Comparison of ENCODE assay signal across 9 cellular contexts in the genomic region with DNA sequence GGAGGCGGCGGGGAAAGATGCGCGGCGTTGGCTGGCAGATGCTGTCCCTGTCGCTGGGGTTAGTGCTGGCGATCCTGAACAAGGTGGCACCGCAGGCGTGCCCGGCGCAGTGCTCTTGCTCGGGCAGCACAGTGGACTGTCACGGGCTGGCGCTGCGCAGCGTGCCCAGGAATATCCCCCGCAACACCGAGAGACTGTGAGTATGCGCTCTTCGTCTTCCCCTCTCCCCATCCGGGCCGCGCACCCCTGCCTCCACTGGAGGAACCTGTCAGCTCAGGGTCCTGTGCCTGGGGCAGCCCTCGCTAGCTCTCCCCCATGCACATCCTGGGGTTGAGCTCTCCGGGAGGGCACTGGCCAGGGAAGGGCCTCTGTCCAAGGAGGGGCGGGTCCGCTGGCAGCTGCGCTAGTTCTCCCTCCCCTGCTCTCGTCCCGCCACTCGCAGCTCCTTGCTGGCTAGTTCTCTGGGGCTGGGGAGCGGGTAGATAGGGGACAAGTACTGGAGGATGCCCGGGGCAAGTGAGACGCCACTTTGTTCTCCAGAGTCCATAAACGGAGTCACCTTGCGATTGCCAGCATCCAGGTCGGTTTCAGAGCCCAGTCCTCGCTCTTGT. TPM values are rescaled to one million over a fixed set of nuclear protein-coding genes. Genes with fewer than 3 reads are reported as not detected.
DNase-seq lines count a peak whose midpoint lies in the region; ATAC-seq and TF ChIP-seq lines count a peak whose summit lies in the region.
"Had no signal": no experiment of that assay in that cellular context is flagged by ENCODE, and none has a peak within 500 bp of the region (broad histone marks: within the 10 kb centered on the region; RNA-seq: fewer than 3 reads in every experiment).

No MANE protein-coding gene starts in this region.

- DNase-seq in activated CD8-positive, alpha-beta memory T cell treated with anti-CD3 and anti-CD28 coated beads, Interleukin-2, amount 50 U/mL, for 4 hours: peak; percentile 9
- DNase-seq in activated CD8-positive, alpha-beta memory T cell treated with anti-CD3 and anti-CD28 coated beads, Interleukin-2, amount 10 ng/mL, durations not matched to agents 7 days and 5 days: no peak
- DNase-seq in coronary artery (ENCODE audit: low spot score): peak; percentile 75
- DNase-seq in memory B cell (ENCODE audit: low spot score in 2 of 2): no peak
- peak; percentile 21 to 79 for DNase-seq in upper lobe of left lung
- no peak for DNase-seq in NCI-H2107 (lab: John Stamatoyannopoulos, UW)
- DNase-seq: DMS79 had no signal

- CTCF ChIA-PET in activated CD8-positive, alpha-beta memory T cell treated with anti-CD3 and anti-CD28 coated beads, Interleukin-2, amount 10 ng/mL, durations not matched to agents 7 days and 5 days (lab: Charles Lee): no interaction called here

- peaks cover 0 to 47% (median 23%) of the 10 kb centered on the region in 4 donors for H3K4me1 ChIP-seq in upper lobe of left lung

- H3K27ac Mint-ChIP-seq in activated CD8-positive, alpha-beta memory T cell treated with anti-CD3 and anti-CD28 coated beads, Interleukin-2, amount 10 ng/mL, durations not matched to agents 7 days and 5 days: no peak overlapping the region
- no peak overlapping the region for H3K27ac Mint-ChIP-seq in memory B cell

- H3K27ac ChIP-seq in coronary artery (peak overlapping the region; percentile 11 to 70), upper lobe of left lung (peak overlapping the region; percentile 18 to 68 (median 41))

- no peaks in the 10 kb centered on the region for H3K9me3 ChIP-seq in upper lobe of left lung

- H3K36me3 ChIP-seq in upper lobe of left lung: no peaks in the 10 kb centered on the region

- no peaks in the 10 kb centered on the region for H3K9me3 Mint-ChIP-seq in activated CD8-positive, alpha-beta memory T cell treated with anti-CD3 and anti-CD28 coated beads, Interleukin-2, amount 10 ng/mL, durations not matched to agents 7 days and 5 days (ENCODE audit: low read depth)
- no peaks in the 10 kb centered on the region for H3K9me3 Mint-ChIP-seq in memory B cell

- peak overlapping the region; percentile 79 for H3K4me3 ChIP-seq in coronary artery
- H3K4me3 ChIP-seq in upper lobe of left lung: peak overlapping the region; percentile 35 to 64 (median 58)

- peaks cover 0 to 25% (median 6%) of the 10 kb centered on the region in 4 donors for H3K27me3 ChIP-seq in upper lobe of left lung

- TF ChIP-seq CTCF in coronary artery (IDR thresholded peaks at IDR 0.05) (no peak), upper lobe of left lung (IDR thresholded peaks at IDR 0.05) (no peak)

- no peak for TF ChIP-seq EP300 in upper lobe of left lung (IDR thresholded peaks at IDR 0.05)

- 4 to 8% methylated on average over 9 to 33 of the region's 38 CpGs for WGBS in upper lobe of left lung, 2 donors

- H3K27me3 Mint-ChIP-seq in activated CD8-positive, alpha-beta memory T cell treated with anti-CD3 and anti-CD28 coated beads, Interleukin-2, amount 10 ng/mL, durations not matched to agents 7 days and 5 days: peaks cover 52% of the 10 kb centered on the region
- H3K27me3 Mint-ChIP-seq in memory B cell: peaks cover 25% of the 10 kb centered on the region

- no peak for TF ChIP-seq POLR2A in upper lobe of left lung (IDR thresholded peaks at IDR 0.05)

- no peak for ATAC-seq in activated CD8-positive, alpha-beta memory T cell treated with anti-CD3 and anti-CD28 coated beads, Interleukin-2, amount 10 ng/mL, durations not matched to agents 7 days and 5 days
- ATAC-seq in memory B cell (ENCODE audit: low read depth) (no peak), upper lobe of left lung (ENCODE audit: low FRiP score in 2 of 2) (peak; percentile 53 to 70), GM18873 (IDR thresholded peaks at IDR 0.05; ENCODE audit: low FRiP score, unreplicated experiment) (no peak), HG03439 (IDR thresholded peaks at IDR 0.05; ENCODE audit: unreplicated experiment) (no peak)

- peaks cover 4% of the 10 kb centered on the region for H3K36me3 Mint-ChIP-seq in activated CD8-positive, alpha-beta memory T cell treated with anti-CD3 and anti-CD28 coated beads, Interleukin-2, amount 10 ng/mL, durations not matched to agents 7 days and 5 days
- no peaks in the 10 kb centered on the region for H3K36me3 Mint-ChIP-seq in memory B cell

- peaks cover 6% of the 10 kb centered on the region for H3K4me1 Mint-ChIP-seq in activated CD8-positive, alpha-beta memory T cell treated with anti-CD3 and anti-CD28 coated beads, Interleukin-2, amount 10 ng/mL, durations not matched to agents 7 days and 5 days
- H3K4me1 Mint-ChIP-seq in memory B cell: peaks cover 16% of the 10 kb centered on the region

- no peak overlapping the region for H3K4me3 Mint-ChIP-seq in activated CD8-positive, alpha-beta memory T cell treated with anti-CD3 and anti-CD28 coated beads, Interleukin-2, amount 10 ng/mL, durations not matched to agents 7 days and 5 days
- H3K4me3 Mint-ChIP-seq in memory B cell: peak overlapping the region; percentile 54

RNA-seq across cellular contexts. Expression of a gene that starts 2.2 kb away (rescaled TPM):
- not detected for total RNA-seq in activated CD8-positive, alpha-beta memory T cell treated with anti-CD3 and anti-CD28 coated beads, Interleukin-2, amount 10 ng/mL, durations not matched to agents 7 days and 5 days
- 100 to 1,000 TPM in 1 of 6 donors, 10 to 100 TPM in 5; 35.1 to 102 (median 53.3) TPM for total RNA-seq in upper lobe of left lung

Comparison
In these comparisons a context has a peak if more than half of its experiments do, and no peak if none do; other contexts are left out.
1. DNase-seq: peak in activated CD8-positive, alpha-beta memory T cell treated with anti-CD3 and anti-CD28 coated beads, Interleukin-2, amount 50 U/mL, for 4 hours (single experiment), coronary artery (single experiment) and upper lobe of left lung (2 of 2); none in activated CD8-positive, alpha-beta memory T cell treated with anti-CD3 and anti-CD28 coated beads, Interleukin-2, amount 10 ng/mL, durations not matched to agents 7 days and 5 days (single experiment), memory B cell (0 of 2) and NCI-H2107 (single experiment).
2. ATAC-seq: peak in upper lobe of left lung (2 of 2); none in activated CD8-positive, alpha-beta memory T cell treated with anti-CD3 and anti-CD28 coated beads, Interleukin-2, amount 10 ng/mL, durations not matched to agents 7 days and 5 days (single experiment), memory B cell (single experiment), GM18873 (single experiment) and HG03439 (single experiment).
3. RNA of a gene that starts 2.2 kb away (total RNA-seq): 35.1 to 102 TPM in upper lobe of left lung; not detected in activated CD8-positive, alpha-beta memory T cell treated with anti-CD3 and anti-CD28 coated beads, Interleukin-2, amount 10 ng/mL, durations not matched to agents 7 days and 5 days; every median in the first group is over 10 times any median in the second.